Comparison of ENCODE assay signal across 13 cellular contexts in genomic region chr7:2979276-2979675, GRCh38.
A peak's percentile ranks its signal among the peaks of the same experiment; 100 is the strongest.
DNase-seq lines count a peak whose midpoint lies in the region; ATAC-seq, FAIRE-seq and TF ChIP-seq lines count a peak whose summit lies in the region.
"Had no signal": no experiment of that assay in that cellular context is flagged by ENCODE, and none has a peak within 500 bp of the region (broad histone marks: within the 10 kb centered on the region; RNA-seq: fewer than 3 reads in every experiment).

No MANE protein-coding gene starts in this region.

- TF ChIP-seq EP300 in HepG2 (IDR thresholded peaks at IDR 0.05; ENCODE audit: low read depth in 2 of 2, low read length in 2 of 2) = no peak
- no peak for TF ChIP-seq EP300 in HepG2 (CRISPR knock-in tag; IDR thresholded peaks at IDR 0.05; ENCODE audit: borderline replicate concordance)

- no peak overlapping the region for H2AFZ ChIP-seq in PC-3 (ENCODE audit: low read length)
- no peak overlapping the region for H2AFZ ChIP-seq in HepG2 (ENCODE audit: low read length)

- peaks cover 6 to 22% (median 8%) of the 10 kb centered on the region in 3 donors for H3K27me3 Mint-ChIP-seq in immature natural killer cell (ENCODE audit: low read depth in 3 of 3)

- WGBS in HepG2 (ENCODE audit: low lambda C conversion rate) = 66% methylated on average over 11 of the region's 12 CpGs
- WGBS in testis, 2 donors = 59 to 73% methylated on average over 11 to 12 of the region's 12 CpGs

- H3K79me2 ChIP-seq in DOHH2 (ENCODE audit: control insufficient read depth, low read length) (peaks cover 65% of the 10 kb centered on the region), PC-3 (ENCODE audit: low read length) (no peaks in the 10 kb centered on the region), HepG2 (ENCODE audit: insufficient read depth, low read length) (no peaks in the 10 kb centered on the region)

- H3K36me3 Mint-ChIP-seq in immature natural killer cell = peaks cover 0 to 12% (median 9%) of the 10 kb centered on the region in 3 donors

- TF ChIP-seq CTCF in DOHH2 (IDR thresholded peaks at IDR 0.05; ENCODE audit: low read depth, low read length, poor library complexity, severe bottlenecking) (peak; percentile 63), PC-3 (conservative IDR thresholded peaks at IDR 0.05; ENCODE audit: low read depth, low read length) (0 out of 2 replicates have a peak, but pooled peaks have one; percentile 18), HepG2 (CRISPR knock-in tag; IDR thresholded peaks at IDR 0.05) (no peak), testis (IDR thresholded peaks at IDR 0.05) (no peak), left ventricle myocardium inferior (IDR thresholded peaks at IDR 0.05; ENCODE audit: borderline replicate concordance) (no peak)

- peak overlapping the region; percentile 58 for H3K27ac ChIP-seq in DOHH2 (ENCODE audit: low read depth, low read length)
- H3K27ac ChIP-seq in PC-3 (ENCODE audit: low read length) = no peak overlapping the region
- no peak overlapping the region for H3K27ac ChIP-seq in HepG2 (ENCODE audit: extremely low read length, insufficient read depth, low read length)
- H3K27ac ChIP-seq in testis = no peak overlapping the region
- H3K27ac ChIP-seq in left ventricle myocardium inferior (replicated peaks) = no peak overlapping the region
- H3K27ac ChIP-seq: cardiac muscle cell, WERI-Rb-1 had no signal

- intact Hi-C loops in PC-3 (cut with micrococcal nuclease) (no loop called here), HepG2 (cut with micrococcal nuclease; ENCODE audit: unreplicated experiment) (no loop called here), testis (cut with DNase I; ENCODE audit: low total_unique reads) (no loop called here), left ventricle myocardium inferior (cut with micrococcal nuclease) (no loop called here)

- H3K4me1 ChIP-seq in DOHH2 (ENCODE audit: control insufficient read depth, low read length) (peaks cover 52% of the 10 kb centered on the region), PC-3 (ENCODE audit: insufficient read depth, low read length) (no peaks in the 10 kb centered on the region), HepG2 (ENCODE audit: insufficient read depth, low read length) (peaks cover 5% of the 10 kb centered on the region; the same call in 1 of the 2 replicates), testis (no peaks in the 10 kb centered on the region), left ventricle myocardium inferior (no peaks in the 10 kb centered on the region)

- 0 out of 2 replicates have a peak, but pooled peaks cover 5% of the 10 kb centered on the region for H3F3A ChIP-seq in DOHH2 (ENCODE audit: control insufficient read depth, insufficient read depth)
- no peaks in the 10 kb centered on the region for H3F3A ChIP-seq in PC-3 (ENCODE audit: low read length, unreplicated experiment)

- H4K20me1 ChIP-seq in DOHH2 (ENCODE audit: control insufficient read depth, insufficient read depth, low read depth, low read length) = peaks cover 27% of the 10 kb centered on the region
- no peaks in the 10 kb centered on the region for H4K20me1 ChIP-seq in PC-3 (ENCODE audit: low read length)
- no peaks in the 10 kb centered on the region for H4K20me1 ChIP-seq in HepG2 (ENCODE audit: insufficient read depth, low read length)

- no TSS peak for BruUV-seq in PC-3 (replicated peaks; lab: Mats Ljungman, UMichigan)
- no TSS peak for BruUV-seq in HepG2 (replicated peaks; lab: Mats Ljungman, UMichigan)

- H3K27me3 ChIP-seq in DOHH2 (ENCODE audit: control insufficient read depth, low read length) = no peaks in the 10 kb centered on the region
- peaks cover 41% of the 10 kb centered on the region for H3K27me3 ChIP-seq in PC-3 (ENCODE audit: low read length)
- peaks cover 4 to 32% of the 10 kb centered on the region in 2 experiments; a peak in 2 of 5 replicates for H3K27me3 ChIP-seq in HepG2 (ENCODE audit: control insufficient read depth in 1 of 2, insufficient read depth in 2 of 2, low read length in 2 of 2)
- H3K27me3 ChIP-seq in testis = no peaks in the 10 kb centered on the region
- H3K27me3 ChIP-seq in left ventricle myocardium inferior (ENCODE audit: low read depth) = peaks cover 79% of the 10 kb centered on the region
- H3K27me3 ChIP-seq: cardiac muscle cell had no signal

- H3K9ac ChIP-seq in PC-3 (ENCODE audit: low read length) (no peak overlapping the region), HepG2 (ENCODE audit: insufficient read depth, low read depth, low read length) (no peak overlapping the region)

- peak overlapping the region; percentile 91 to 99 (median 97) for H3K27ac Mint-ChIP-seq in immature natural killer cell

- H3K4me3 Mint-ChIP-seq in immature natural killer cell = peak overlapping the region; percentile 88 to 99 (median 93)
- H3K4me3 Mint-ChIP-seq: neural crest cell had no signal

- in situ Hi-C loops in HepG2 (cut with HindIII; ENCODE audit: extremely low pct_ligation_motif_present, low pct_unique_long_range_greater_than_20kb) = no loop called here

- CTCF ChIA-PET in PC-3 (lab: Charles Lee) (no interaction called here), HepG2 (lab: Yijun Ruan, JAX; ENCODE audit: low intra/inter-chr PET ratio, low total read pairs) (no interaction called here)

- no peaks in the 10 kb centered on the region for H3K9me2 ChIP-seq in DOHH2 (replicated peaks; ENCODE audit: control insufficient read depth, low read length)
- H3K9me2 ChIP-seq in PC-3 (replicated peaks; ENCODE audit: low read length) = no peaks in the 10 kb centered on the region

- H3K9me3 Mint-ChIP-seq in immature natural killer cell = no peaks in the 10 kb centered on the region
- H3K9me3 Mint-ChIP-seq: neural crest cell had no signal

- no peaks in the 10 kb centered on the region for H3K9me3 ChIP-seq in DOHH2 (ENCODE audit: control insufficient read depth, insufficient read depth, low read length)
- H3K9me3 ChIP-seq in PC-3 (ENCODE audit: low read length) = no peaks in the 10 kb centered on the region
- H3K9me3 ChIP-seq in HepG2 (ENCODE audit: low read length) = no peaks in the 10 kb centered on the region
- no peaks in the 10 kb centered on the region for H3K9me3 ChIP-seq in testis
- no peaks in the 10 kb centered on the region for H3K9me3 ChIP-seq in left ventricle myocardium inferior (replicated peaks)

- no peak for FAIRE-seq in HepG2 (lab: Jason Lieb, UNC)

- no peak for TF ChIP-seq RAD21 in HepG2 (CRISPR knock-in tag; IDR thresholded peaks at IDR 0.05)

- TF ChIP-seq POLR2A in HepG2 (IDR thresholded peaks at IDR 0.05; ENCODE audit: insufficient read depth in 1 of 2, low read depth in 2 of 2, low read length in 2 of 2) (no peak), testis (IDR thresholded peaks at IDR 0.05) (no peak)

- H3K36me3 ChIP-seq in DOHH2 (ENCODE audit: control insufficient read depth, low read length) (peaks cover 42% of the 10 kb centered on the region), PC-3 (ENCODE audit: low read depth, low read length) (no peaks in the 10 kb centered on the region), HepG2 (replicated peaks in 1 of 2; ENCODE audit: control insufficient read depth in 1 of 2, insufficient read depth in 2 of 2, low read length in 2 of 2) (no peaks in the 10 kb centered on the region), testis (ENCODE audit: low read depth, missing control alignments) (no peaks in the 10 kb centered on the region), left ventricle myocardium inferior (no peaks in the 10 kb centered on the region)
- H3K36me3 ChIP-seq: cardiac muscle cell, WERI-Rb-1 had no signal

- peak overlapping the region; percentile 70 for H3K4me2 ChIP-seq in DOHH2 (ENCODE audit: low read length)
- H3K4me2 ChIP-seq in PC-3 (ENCODE audit: low read length) = peak overlapping the region; percentile 57; the same call in 1 of the 2 replicates
- no peak overlapping the region for H3K4me2 ChIP-seq in HepG2 (ENCODE audit: low read depth, low read length)

- peak overlapping the region; percentile 60 for H3K4me3 ChIP-seq in DOHH2 (ENCODE audit: low read length)
- 0 out of 2 replicates have a peak overlapping the region, but pooled peaks have one; percentile 19 for H3K4me3 ChIP-seq in PC-3 (ENCODE audit: low read length)
- no peak overlapping the region for H3K4me3 ChIP-seq in HepG2 (replicated peaks in 1 of 3; ENCODE audit: insufficient read depth in 1 of 3, low read depth in 2 of 3, low read length in 3 of 3)
- no peak overlapping the region for H3K4me3 ChIP-seq in testis
- H3K4me3 ChIP-seq in left ventricle myocardium inferior = no peak overlapping the region
- H3K4me3 ChIP-seq: cardiac muscle cell had no signal

- peaks cover 82 to 88% of the 10 kb centered on the region in 2 donors for H3K4me1 Mint-ChIP-seq in immature natural killer cell

- POLR2A ChIA-PET in PC-3 (lab: Charles Lee; ENCODE audit: unreplicated experiment) (no interaction called here), HepG2 (lab: Yijun Ruan, JAX) (no interaction called here)

- ATAC-seq in GM19324 (IDR thresholded peaks at IDR 0.05; ENCODE audit: low FRiP score, unreplicated experiment) = peak; percentile 44
- no peak for ATAC-seq in PC-3
- ATAC-seq in HepG2 = no peak

- no peak for DNase-seq in PC-3
- DNase-seq in immature natural killer cell = peak in 1 of 3 donors; percentile 20
- no peak for DNase-seq in HepG2 (ENCODE audit: low spot score)
- no peak for DNase-seq in NCI-H524 (lab: John Stamatoyannopoulos, UW)
- no peak for DNase-seq in testis
- DNase-seq in left ventricle myocardium inferior = no peak
- DNase-seq: Calu3, NCI-H446, WERI-Rb-1 had no signal

TF ChIP-seq in HepG2, 621 proteins besides CTCF, POLR2A, EP300 and RAD21 (continues in another document):
- TF ChIP-seq ZNF878 (CRISPR knock-in tag; IDR thresholded peaks at IDR 0.05) = no peak

Comparison
In these comparisons a context has a peak if more than half of its experiments do, and no peak if none do; other contexts are left out.
1. H3K4me3 ChIP-seq: peak in DOHH2 (single experiment) and PC-3 (single experiment); none in HepG2 (0 of 3), testis (0 of 2) and left ventricle myocardium inferior (single experiment).
2. CTCF ChIP-seq: peak in DOHH2 (single experiment) and PC-3 (single experiment); none in HepG2 (single experiment), testis (0 of 3) and left ventricle myocardium inferior (single experiment).